In genomic region chr1:216281757-216282156, GRCh38 we compare ENCODE assay signal across 21 cellular contexts.
DNase-seq lines count a peak whose midpoint lies in the region; ATAC-seq and TF ChIP-seq lines count a peak whose summit lies in the region.
"Had no signal": no experiment of that assay in that cellular context is flagged by ENCODE, and none has a peak within 500 bp of the region (broad histone marks: within the 10 kb centered on the region; RNA-seq: fewer than 3 reads in every experiment).

No MANE protein-coding gene starts in this region.

- H4K8ac ChIP-seq in IMR-90 (ENCODE audit: low read depth in 2 of 2, low read length in 2 of 2): no peak overlapping the region

- no peak overlapping the region for H3K4me2 ChIP-seq in IMR-90 (ENCODE audit: low read depth, low read length)
- H3K4me2 ChIP-seq: BLaER1 had no signal

- no peak overlapping the region for H2AK9ac ChIP-seq in IMR-90 (replicated peaks; ENCODE audit: low read depth, low read length, poor library complexity)

- H3K9ac ChIP-seq in IMR-90 (ENCODE audit: low read depth, low read length): no peak overlapping the region
- H3K9ac ChIP-seq: BLaER1 had no signal

- H2BK15ac ChIP-seq in IMR-90 (ENCODE audit: low read depth, low read length): no peak overlapping the region

- CTCF ChIA-PET in IMR-90 (lab: Yijun Ruan, JAX): no interaction called here

- no peak overlapping the region for H4K91ac ChIP-seq in IMR-90 (ENCODE audit: insufficient read depth, low read depth, low read length)

- TF ChIP-seq POLR2A in IMR-90 (IDR thresholded peaks at IDR 0.05; ENCODE audit: low read depth, low read length): no peak

- H3K36me3 ChIP-seq in IMR-90 (ENCODE audit: control insufficient read depth, insufficient read depth, low read length): no peaks in the 10 kb centered on the region
- H3K36me3 ChIP-seq: BE2C, BLaER1 had no signal

- no peak overlapping the region for H2AFZ ChIP-seq in IMR-90 (replicated peaks; ENCODE audit: low read length, poor library complexity)

- H3K56ac ChIP-seq in IMR-90 (ENCODE audit: extremely low read depth, insufficient read depth, low read length): no peak overlapping the region

- H3K79me1 ChIP-seq in IMR-90 (ENCODE audit: low read depth in 1 of 2, low read length in 2 of 2): no peaks in the 10 kb centered on the region

- ATAC-seq in IMR-90 (ENCODE audit: low read depth): no peak

- no peak overlapping the region for H4K5ac ChIP-seq in IMR-90 (ENCODE audit: low read depth, low read length)

- H2BK5ac ChIP-seq in IMR-90 (ENCODE audit: low read depth, low read length, poor library complexity, severe bottlenecking): no peak overlapping the region

- DNase-seq in HS-27A (ENCODE audit: low read depth): peak; percentile 4
- peak; percentile 1 for DNase-seq in IMR-90
- DNase-seq in central memory CD4-positive, alpha-beta T cell: no peak
- no peak for DNase-seq in RKO (ENCODE audit: low spot score)
- no peak for DNase-seq in NCI-H1417 treated with DMSO at 0.1 percent for 48 hours (lab: John Stamatoyannopoulos, UW)
- DNase-seq: 8988T; ACHN; BE2C; C1 segment of cervical spinal cord; CD4-positive, alpha-beta memory T cell; CD4-positive, CD25-positive, alpha-beta regulatory T cell; CD8-positive, alpha-beta memory T cell; COR-L47; DMS 273 treated with DMSO at 0.1 percent for 48 hours; DMS153; DMS53; DMS79; DND-41; EL; GF-D8 had no signal

- no peak for TF ChIP-seq RAD21 in IMR-90 (IDR thresholded peaks at IDR 0.05; ENCODE audit: low read length)

- H3K9me3 ChIP-seq in IMR-90 (ENCODE audit: control insufficient read depth, insufficient read depth, low read length): peaks cover 10% of the 10 kb centered on the region
- H3K9me3 ChIP-seq: BE2C had no signal

- dilution Hi-C loops in IMR-90 (cut with HindIII; ENCODE audit: low sequenced_read_pairs, unreplicated experiment): no loop called here

- H3K27ac ChIP-seq in IMR-90 (ENCODE audit: insufficient read depth, low read length): no peak overlapping the region
- H3K27ac ChIP-seq: BLaER1 had no signal

- no peaks in the 10 kb centered on the region for H3K9me1 ChIP-seq in IMR-90 (ENCODE audit: insufficient read depth, low read length)

- no TSS peak for BruUV-seq in IMR-90 (replicated peaks; lab: Mats Ljungman, UMichigan)

- POLR2A ChIA-PET in IMR-90 (lab: Charles Lee; ENCODE audit: unreplicated experiment): no interaction called here

- H2BK120ac ChIP-seq in IMR-90 (ENCODE audit: low read depth, low read length): no peak overlapping the region

- no peaks in the 10 kb centered on the region for H3K27me3 ChIP-seq in IMR-90 (ENCODE audit: control insufficient read depth, insufficient read depth, low read length)
- H3K27me3 ChIP-seq: BE2C, BLaER1 had no signal

- in situ Hi-C loops in IMR-90 (cut with MboI; ENCODE audit: low sequenced_read_pairs): no loop called here

- H4K20me1 ChIP-seq in IMR-90 (ENCODE audit: insufficient read depth, low read length): no peaks in the 10 kb centered on the region
- H4K20me1 ChIP-seq: BLaER1 had no signal

- H3K4me1 ChIP-seq in IMR-90 (ENCODE audit: control insufficient read depth, insufficient read depth, low read length): no peaks in the 10 kb centered on the region
- H3K4me1 ChIP-seq: BE2C had no signal

- no peak overlapping the region for H3K18ac ChIP-seq in IMR-90 (ENCODE audit: low read depth, low read length)

- intact Hi-C loops in IMR-90 (cut with micrococcal nuclease): no loop called here

- no peak overlapping the region for H2BK20ac ChIP-seq in IMR-90 (ENCODE audit: low read depth, low read length)

- H3K4ac ChIP-seq in IMR-90 (ENCODE audit: low read depth, low read length): no peak overlapping the region

- H3K14ac ChIP-seq in IMR-90 (replicated peaks; ENCODE audit: low read depth, low read length): no peak overlapping the region

- H3K4me3 ChIP-seq in IMR-90 (ENCODE audit: insufficient read depth, low read depth, low read length): no peak overlapping the region
- H3K4me3 ChIP-seq: BLaER1 had no signal

- no CpG with 5 or more reads among the region's 2 CpGs for WGBS in IMR-90 (ENCODE audit: extremely low coverage in 2 of 2, insufficient read length in 1 of 2), 2 experiments

- no peak overlapping the region for H2AK5ac ChIP-seq in IMR-90 (ENCODE audit: low read depth, low read length)

- H3K23ac ChIP-seq in IMR-90 (ENCODE audit: low read depth, low read length): no peak overlapping the region

- no peak for TF ChIP-seq CTCF in IMR-90 (conservative IDR thresholded peaks at IDR 0.05; ENCODE audit: low read depth, low read length)

TF ChIP-seq in IMR-90, 13 proteins besides CTCF, POLR2A, EP300 and RAD21:
- no peak for TF ChIP-seq RFX5 (IDR thresholded peaks at IDR 0.05; ENCODE audit: low read depth, low read length)
- no peak for TF ChIP-seq MAFK (IDR thresholded peaks at IDR 0.05; ENCODE audit: low read depth, low read length)
- TF ChIP-seq RCOR1 (IDR thresholded peaks at IDR 0.05; ENCODE audit: insufficient replicate concordance, low read length): no peak
- no peak for TF ChIP-seq CEBPB (IDR thresholded peaks at IDR 0.05; ENCODE audit: low read depth, low read length)
- TF ChIP-seq SMC3 (IDR thresholded peaks at IDR 0.05; ENCODE audit: low read depth, low read length): no peak
- TF ChIP-seq NFE2L2 (IDR thresholded peaks at IDR 0.05; ENCODE audit: low read depth, low read length): no peak

Comparison
In these comparisons a context has a peak if more than half of its experiments do, and no peak if none do; other contexts are left out.
1. DNase-seq: peak in HS-27A (single experiment) and IMR-90 (single experiment); none in central memory CD4-positive, alpha-beta T cell (single experiment), RKO (single experiment) and NCI-H1417 treated with DMSO at 0.1 percent for 48 hours (single experiment).